ENCODE assay signal across 1 cellular context in the genomic region with DNA sequence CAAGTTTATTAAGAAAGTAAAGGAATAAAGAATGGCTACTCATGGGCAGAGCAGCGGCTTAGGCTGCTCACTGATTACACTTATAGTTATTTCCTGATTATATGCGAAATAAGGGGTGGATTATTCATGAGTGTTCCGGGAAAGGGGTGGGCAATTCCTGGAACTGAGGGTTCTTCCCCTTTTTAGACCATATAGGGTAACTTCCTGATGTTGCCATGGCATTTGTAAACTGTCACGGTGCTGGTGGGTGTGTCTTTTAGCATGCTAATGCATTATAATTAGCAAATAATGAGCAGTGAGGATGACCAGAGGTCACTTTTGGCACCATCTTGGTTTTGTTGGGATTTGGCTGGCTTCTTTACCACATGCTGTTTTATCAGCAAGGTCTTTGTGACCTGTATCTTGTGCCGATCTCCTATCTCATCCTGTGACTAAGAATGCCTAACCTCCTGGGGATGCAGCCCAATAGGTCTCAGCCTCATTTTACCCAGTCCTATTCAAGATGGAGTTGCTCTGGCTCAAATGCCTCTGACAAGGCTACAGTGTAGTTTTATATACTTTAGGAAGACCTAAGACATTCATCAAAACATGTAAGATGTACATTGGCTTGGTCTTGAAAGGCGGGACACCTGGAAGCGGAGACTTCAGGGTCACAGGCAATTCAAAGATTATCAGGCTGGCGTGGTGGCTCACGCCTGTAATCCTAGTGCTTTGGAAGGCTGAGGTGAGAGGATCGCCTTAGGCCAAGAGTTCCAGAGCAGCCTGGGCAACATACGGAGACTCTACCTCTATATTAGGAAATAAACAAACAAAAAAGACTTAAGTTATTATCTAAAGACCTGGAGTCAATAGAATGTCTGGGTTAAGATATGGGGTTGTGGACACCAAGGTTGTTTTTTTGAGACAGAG.
TF ChIP-seq lines count a peak whose summit lies in the region.

No MANE protein-coding gene starts in this region.

TF ChIP-seq in K562, 482 proteins besides CTCF, POLR2A, EP300 and RAD21 (continued from another document and continues in another):
- TF ChIP-seq GMEB1 (CRISPR knock-in tag; IDR thresholded peaks at IDR 0.05) (peak; percentile 88), SLC30A9 (CRISPR knock-in tag; IDR thresholded peaks at IDR 0.05) (peak; percentile 67; the same call in 1 of the 2 replicates), THAP12 (CRISPR knock-in tag; IDR thresholded peaks at IDR 0.05) (no peak), STAT5B (CRISPR knock-in tag; IDR thresholded peaks at IDR 0.05) (peak; percentile 90), RBM14 (IDR thresholded peaks at IDR 0.05; ENCODE audit: borderline replicate concordance, insufficient read depth, low read depth, low read length) (no peak), SIN3A (IDR thresholded peaks at IDR 0.05; ENCODE audit: borderline replicate concordance in 2 of 2, control insufficient read depth in 1 of 2, low read depth in 2 of 2, low read length in 2 of 2) (no peak), EGR1 (conservative IDR thresholded peaks at IDR 0.05) (no peak), MYC (IDR thresholded peaks at IDR 0.05; ENCODE audit: low read depth, low read length) (no peak), MYC (CRISPR knock-in tag; IDR thresholded peaks at IDR 0.05; ENCODE audit: borderline replicate concordance, low read depth) (peak; percentile 92), ZFP1 (CRISPR knock-in tag; IDR thresholded peaks at IDR 0.05) (peak; percentile 87), GATAD2A (IDR thresholded peaks at IDR 0.05) (no peak), ZNF764 (CRISPR knock-in tag; IDR thresholded peaks at IDR 0.05; ENCODE audit: low read depth) (no peak), E2F3 (CRISPR knock-in tag; IDR thresholded peaks at IDR 0.05) (peak; percentile 99), CHD2 (IDR thresholded peaks at IDR 0.05; ENCODE audit: low read depth, low read length) (no peak), ZBTB2 (IDR thresholded peaks at IDR 0.05) (no peak), ZNF644 (tag; IDR thresholded peaks at IDR 0.05; ENCODE audit: low read depth) (peak; percentile 100), MXD1 (CRISPR knock-in tag; IDR thresholded peaks at IDR 0.05; ENCODE audit: borderline replicate concordance, poor library complexity, severe bottlenecking) (no peak), POLR3G (IDR thresholded peaks at IDR 0.05; ENCODE audit: extremely low read depth, insufficient read length, insufficient replicate concordance) (no peak), DIDO1 (tag; IDR thresholded peaks at IDR 0.05; ENCODE audit: low read depth) (peak; percentile 98), SOX6 (IDR thresholded peaks at IDR 0.05) (peak; percentile 36; the same call in 1 of the 2 replicates), ETS1 (conservative IDR thresholded peaks at IDR 0.05; ENCODE audit: control insufficient read depth, low read depth, low read length) (no peak), ZNF77 (CRISPR knock-in tag; IDR thresholded peaks at IDR 0.05) (no peak)
- TF ChIP-seq, protein P1, sequence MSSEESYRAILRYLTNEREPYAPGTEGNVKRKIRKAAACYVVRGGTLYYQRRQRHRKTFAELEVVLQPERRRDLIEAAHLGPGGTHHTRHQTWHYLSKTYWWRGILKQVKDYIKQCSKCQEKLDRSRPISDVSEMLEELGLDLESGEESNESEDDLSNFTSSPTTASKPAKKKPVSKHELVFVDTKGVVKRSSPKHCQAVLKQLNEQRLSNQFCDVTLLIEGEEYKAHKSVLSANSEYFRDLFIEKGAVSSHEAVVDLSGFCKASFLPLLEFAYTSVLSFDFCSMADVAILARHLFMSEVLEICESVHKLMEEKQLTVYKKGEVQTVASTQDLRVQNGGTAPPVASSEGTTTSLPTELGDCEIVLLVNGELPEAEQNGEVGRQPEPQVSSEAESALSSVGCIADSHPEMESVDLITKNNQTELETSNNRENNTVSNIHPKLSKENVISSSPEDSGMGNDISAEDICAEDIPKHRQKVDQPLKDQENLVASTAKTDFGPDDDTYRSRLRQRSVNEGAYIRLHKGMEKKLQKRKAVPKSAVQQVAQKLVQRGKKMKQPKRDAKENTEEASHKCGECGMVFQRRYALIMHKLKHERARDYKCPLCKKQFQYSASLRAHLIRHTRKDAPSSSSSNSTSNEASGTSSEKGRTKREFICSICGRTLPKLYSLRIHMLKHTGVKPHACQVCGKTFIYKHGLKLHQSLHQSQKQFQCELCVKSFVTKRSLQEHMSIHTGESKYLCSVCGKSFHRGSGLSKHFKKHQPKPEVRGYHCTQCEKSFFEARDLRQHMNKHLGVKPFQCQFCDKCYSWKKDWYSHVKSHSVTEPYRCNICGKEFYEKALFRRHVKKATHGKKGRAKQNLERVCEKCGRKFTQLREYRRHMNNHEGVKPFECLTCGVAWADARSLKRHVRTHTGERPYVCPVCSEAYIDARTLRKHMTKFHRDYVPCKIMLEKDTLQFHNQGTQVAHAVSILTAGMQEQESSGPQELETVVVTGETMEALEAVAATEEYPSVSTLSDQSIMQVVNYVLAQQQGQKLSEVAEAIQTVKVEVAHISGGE (CRISPR knock-in tag; IDR thresholded peaks at IDR 0.05) = peak in 2 of 3 experiments; percentile 33 to 91; a peak in 2 of 6 replicates
- TF ChIP-seq, protein P2, sequence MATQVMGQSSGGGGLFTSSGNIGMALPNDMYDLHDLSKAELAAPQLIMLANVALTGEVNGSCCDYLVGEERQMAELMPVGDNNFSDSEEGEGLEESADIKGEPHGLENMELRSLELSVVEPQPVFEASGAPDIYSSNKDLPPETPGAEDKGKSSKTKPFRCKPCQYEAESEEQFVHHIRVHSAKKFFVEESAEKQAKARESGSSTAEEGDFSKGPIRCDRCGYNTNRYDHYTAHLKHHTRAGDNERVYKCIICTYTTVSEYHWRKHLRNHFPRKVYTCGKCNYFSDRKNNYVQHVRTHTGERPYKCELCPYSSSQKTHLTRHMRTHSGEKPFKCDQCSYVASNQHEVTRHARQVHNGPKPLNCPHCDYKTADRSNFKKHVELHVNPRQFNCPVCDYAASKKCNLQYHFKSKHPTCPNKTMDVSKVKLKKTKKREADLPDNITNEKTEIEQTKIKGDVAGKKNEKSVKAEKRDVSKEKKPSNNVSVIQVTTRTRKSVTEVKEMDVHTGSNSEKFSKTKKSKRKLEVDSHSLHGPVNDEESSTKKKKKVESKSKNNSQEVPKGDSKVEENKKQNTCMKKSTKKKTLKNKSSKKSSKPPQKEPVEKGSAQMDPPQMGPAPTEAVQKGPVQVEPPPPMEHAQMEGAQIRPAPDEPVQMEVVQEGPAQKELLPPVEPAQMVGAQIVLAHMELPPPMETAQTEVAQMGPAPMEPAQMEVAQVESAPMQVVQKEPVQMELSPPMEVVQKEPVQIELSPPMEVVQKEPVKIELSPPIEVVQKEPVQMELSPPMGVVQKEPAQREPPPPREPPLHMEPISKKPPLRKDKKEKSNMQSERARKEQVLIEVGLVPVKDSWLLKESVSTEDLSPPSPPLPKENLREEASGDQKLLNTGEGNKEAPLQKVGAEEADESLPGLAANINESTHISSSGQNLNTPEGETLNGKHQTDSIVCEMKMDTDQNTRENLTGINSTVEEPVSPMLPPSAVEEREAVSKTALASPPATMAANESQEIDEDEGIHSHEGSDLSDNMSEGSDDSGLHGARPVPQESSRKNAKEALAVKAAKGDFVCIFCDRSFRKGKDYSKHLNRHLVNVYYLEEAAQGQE (CRISPR knock-in tag; IDR thresholded peaks at IDR 0.05; ENCODE audit: low read depth) = peak; percentile 80
- TF ChIP-seq, protein P3, sequence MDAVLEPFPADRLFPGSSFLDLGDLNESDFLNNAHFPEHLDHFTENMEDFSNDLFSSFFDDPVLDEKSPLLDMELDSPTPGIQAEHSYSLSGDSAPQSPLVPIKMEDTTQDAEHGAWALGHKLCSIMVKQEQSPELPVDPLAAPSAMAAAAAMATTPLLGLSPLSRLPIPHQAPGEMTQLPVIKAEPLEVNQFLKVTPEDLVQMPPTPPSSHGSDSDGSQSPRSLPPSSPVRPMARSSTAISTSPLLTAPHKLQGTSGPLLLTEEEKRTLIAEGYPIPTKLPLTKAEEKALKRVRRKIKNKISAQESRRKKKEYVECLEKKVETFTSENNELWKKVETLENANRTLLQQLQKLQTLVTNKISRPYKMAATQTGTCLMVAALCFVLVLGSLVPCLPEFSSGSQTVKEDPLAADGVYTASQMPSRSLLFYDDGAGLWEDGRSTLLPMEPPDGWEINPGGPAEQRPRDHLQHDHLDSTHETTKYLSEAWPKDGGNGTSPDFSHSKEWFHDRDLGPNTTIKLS (IDR thresholded peaks at IDR 0.05; ENCODE audit: borderline replicate concordance, low read depth) = no peak
- TF ChIP-seq, protein P4, sequence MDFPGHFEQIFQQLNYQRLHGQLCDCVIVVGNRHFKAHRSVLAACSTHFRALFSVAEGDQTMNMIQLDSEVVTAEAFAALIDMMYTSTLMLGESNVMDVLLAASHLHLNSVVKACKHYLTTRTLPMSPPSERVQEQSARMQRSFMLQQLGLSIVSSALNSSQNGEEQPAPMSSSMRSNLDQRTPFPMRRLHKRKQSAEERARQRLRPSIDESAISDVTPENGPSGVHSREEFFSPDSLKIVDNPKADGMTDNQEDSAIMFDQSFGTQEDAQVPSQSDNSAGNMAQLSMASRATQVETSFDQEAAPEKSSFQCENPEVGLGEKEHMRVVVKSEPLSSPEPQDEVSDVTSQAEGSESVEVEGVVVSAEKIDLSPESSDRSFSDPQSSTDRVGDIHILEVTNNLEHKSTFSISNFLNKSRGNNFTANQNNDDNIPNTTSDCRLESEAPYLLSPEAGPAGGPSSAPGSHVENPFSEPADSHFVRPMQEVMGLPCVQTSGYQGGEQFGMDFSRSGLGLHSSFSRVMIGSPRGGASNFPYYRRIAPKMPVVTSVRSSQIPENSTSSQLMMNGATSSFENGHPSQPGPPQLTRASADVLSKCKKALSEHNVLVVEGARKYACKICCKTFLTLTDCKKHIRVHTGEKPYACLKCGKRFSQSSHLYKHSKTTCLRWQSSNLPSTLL (IDR thresholded peaks at IDR 0.05) = no peak
- TF ChIP-seq, protein P5, sequence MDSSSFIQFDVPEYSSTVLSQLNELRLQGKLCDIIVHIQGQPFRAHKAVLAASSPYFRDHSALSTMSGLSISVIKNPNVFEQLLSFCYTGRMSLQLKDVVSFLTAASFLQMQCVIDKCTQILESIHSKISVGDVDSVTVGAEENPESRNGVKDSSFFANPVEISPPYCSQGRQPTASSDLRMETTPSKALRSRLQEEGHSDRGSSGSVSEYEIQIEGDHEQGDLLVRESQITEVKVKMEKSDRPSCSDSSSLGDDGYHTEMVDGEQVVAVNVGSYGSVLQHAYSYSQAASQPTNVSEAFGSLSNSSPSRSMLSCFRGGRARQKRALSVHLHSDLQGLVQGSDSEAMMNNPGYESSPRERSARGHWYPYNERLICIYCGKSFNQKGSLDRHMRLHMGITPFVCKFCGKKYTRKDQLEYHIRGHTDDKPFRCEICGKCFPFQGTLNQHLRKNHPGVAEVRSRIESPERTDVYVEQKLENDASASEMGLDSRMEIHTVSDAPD (CRISPR knock-in tag; IDR thresholded peaks at IDR 0.05) = peak; percentile 85; the same call in 1 of the 2 replicates
- TF ChIP-seq, protein P6, sequence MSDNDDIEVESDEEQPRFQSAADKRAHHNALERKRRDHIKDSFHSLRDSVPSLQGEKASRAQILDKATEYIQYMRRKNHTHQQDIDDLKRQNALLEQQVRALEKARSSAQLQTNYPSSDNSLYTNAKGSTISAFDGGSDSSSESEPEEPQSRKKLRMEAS (CRISPR knock-in tag; IDR thresholded peaks at IDR 0.05) = no peak
